2 cellular contexts compared by ENCODE assay signal in the genomic region with DNA sequence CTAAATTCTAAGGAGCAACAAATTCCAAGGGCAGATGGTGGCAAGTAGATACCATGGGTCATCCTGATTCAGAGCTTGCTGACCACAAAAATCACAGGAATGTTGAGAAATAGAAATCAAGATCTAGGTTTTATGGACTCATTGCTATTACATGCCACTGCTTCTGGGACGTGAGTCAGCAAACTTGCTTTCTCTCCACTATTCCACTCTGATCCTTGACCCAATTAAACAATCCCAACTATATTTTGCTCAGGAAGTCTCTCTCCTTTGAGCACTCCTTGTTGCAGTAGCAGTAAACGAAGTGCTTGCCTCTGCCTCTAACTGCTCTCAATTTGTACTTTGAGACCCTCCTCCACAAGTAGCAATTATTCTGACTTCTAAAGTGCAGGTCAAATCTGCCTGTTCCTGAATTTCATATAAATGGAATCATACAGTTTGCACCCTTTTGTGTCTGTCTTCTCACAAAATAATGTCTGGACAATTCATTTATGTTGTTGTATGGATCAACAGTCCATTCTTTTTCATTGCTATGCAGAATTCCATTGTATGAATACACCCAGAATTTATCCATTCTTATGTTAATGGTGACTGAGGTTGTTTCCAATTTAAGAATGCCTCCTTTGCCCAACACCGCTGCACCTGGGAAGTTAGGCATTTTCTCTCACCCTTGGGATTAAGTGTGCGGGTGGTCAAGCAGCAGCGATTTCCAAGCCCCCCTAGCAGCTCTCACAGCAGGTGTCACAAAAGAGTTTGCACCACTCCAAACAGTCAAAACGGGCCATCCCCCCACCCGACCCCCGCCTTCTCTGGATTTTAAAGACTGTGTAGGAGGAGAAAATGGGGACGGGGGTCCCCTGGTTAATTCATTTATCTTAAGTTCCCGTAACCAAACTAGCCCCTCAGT.
TF ChIP-seq lines count a peak whose summit lies in the region.

No MANE protein-coding gene starts in this region.

TF ChIP-seq in liver, 16 proteins besides CTCF, POLR2A, EP300 and RAD21 (continued from another document):
- TF ChIP-seq NR2F2 (IDR thresholded peaks at IDR 0.05) (no peak), GABPA (IDR thresholded peaks at IDR 0.05 in 1 of 2, conservative IDR thresholded peaks at IDR 0.05 in 1 of 2) (no peak), FOXA1 (IDR thresholded peaks at IDR 0.05) (no peak), EGR1 (IDR thresholded peaks at IDR 0.05; ENCODE audit: low read depth in 2 of 2) (no peak), TAF1 (conservative IDR thresholded peaks at IDR 0.05) (no peak), HNF4A (conservative IDR thresholded peaks at IDR 0.05) (no peak), SP1 (IDR thresholded peaks at IDR 0.05) (no peak), RXRA (IDR thresholded peaks at IDR 0.05) (no peak)
- TF ChIP-seq, protein P1, sequence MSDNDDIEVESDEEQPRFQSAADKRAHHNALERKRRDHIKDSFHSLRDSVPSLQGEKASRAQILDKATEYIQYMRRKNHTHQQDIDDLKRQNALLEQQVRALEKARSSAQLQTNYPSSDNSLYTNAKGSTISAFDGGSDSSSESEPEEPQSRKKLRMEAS (IDR thresholded peaks at IDR 0.05): no peak
- TF ChIP-seq, protein P2, sequence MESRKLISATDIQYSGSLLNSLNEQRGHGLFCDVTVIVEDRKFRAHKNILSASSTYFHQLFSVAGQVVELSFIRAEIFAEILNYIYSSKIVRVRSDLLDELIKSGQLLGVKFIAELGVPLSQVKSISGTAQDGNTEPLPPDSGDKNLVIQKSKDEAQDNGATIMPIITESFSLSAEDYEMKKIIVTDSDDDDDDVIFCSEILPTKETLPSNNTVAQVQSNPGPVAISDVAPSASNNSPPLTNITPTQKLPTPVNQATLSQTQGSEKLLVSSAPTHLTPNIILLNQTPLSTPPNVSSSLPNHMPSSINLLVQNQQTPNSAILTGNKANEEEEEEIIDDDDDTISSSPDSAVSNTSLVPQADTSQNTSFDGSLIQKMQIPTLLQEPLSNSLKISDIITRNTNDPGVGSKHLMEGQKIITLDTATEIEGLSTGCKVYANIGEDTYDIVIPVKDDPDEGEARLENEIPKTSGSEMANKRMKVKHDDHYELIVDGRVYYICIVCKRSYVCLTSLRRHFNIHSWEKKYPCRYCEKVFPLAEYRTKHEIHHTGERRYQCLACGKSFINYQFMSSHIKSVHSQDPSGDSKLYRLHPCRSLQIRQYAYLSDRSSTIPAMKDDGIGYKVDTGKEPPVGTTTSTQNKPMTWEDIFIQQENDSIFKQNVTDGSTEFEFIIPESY (IDR thresholded peaks at IDR 0.05): no peak
- TF ChIP-seq, protein P3, sequence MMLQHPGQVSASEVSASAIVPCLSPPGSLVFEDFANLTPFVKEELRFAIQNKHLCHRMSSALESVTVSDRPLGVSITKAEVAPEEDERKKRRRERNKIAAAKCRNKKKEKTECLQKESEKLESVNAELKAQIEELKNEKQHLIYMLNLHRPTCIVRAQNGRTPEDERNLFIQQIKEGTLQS (IDR thresholded peaks at IDR 0.05): no peak
- TF ChIP-seq, protein P4, sequence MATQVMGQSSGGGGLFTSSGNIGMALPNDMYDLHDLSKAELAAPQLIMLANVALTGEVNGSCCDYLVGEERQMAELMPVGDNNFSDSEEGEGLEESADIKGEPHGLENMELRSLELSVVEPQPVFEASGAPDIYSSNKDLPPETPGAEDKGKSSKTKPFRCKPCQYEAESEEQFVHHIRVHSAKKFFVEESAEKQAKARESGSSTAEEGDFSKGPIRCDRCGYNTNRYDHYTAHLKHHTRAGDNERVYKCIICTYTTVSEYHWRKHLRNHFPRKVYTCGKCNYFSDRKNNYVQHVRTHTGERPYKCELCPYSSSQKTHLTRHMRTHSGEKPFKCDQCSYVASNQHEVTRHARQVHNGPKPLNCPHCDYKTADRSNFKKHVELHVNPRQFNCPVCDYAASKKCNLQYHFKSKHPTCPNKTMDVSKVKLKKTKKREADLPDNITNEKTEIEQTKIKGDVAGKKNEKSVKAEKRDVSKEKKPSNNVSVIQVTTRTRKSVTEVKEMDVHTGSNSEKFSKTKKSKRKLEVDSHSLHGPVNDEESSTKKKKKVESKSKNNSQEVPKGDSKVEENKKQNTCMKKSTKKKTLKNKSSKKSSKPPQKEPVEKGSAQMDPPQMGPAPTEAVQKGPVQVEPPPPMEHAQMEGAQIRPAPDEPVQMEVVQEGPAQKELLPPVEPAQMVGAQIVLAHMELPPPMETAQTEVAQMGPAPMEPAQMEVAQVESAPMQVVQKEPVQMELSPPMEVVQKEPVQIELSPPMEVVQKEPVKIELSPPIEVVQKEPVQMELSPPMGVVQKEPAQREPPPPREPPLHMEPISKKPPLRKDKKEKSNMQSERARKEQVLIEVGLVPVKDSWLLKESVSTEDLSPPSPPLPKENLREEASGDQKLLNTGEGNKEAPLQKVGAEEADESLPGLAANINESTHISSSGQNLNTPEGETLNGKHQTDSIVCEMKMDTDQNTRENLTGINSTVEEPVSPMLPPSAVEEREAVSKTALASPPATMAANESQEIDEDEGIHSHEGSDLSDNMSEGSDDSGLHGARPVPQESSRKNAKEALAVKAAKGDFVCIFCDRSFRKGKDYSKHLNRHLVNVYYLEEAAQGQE (IDR thresholded peaks at IDR 0.05): no peak

TF ChIP-seq in K562, 482 proteins besides CTCF, POLR2A, EP300 and RAD21 (continues in another document):
- TF ChIP-seq, protein P5, sequence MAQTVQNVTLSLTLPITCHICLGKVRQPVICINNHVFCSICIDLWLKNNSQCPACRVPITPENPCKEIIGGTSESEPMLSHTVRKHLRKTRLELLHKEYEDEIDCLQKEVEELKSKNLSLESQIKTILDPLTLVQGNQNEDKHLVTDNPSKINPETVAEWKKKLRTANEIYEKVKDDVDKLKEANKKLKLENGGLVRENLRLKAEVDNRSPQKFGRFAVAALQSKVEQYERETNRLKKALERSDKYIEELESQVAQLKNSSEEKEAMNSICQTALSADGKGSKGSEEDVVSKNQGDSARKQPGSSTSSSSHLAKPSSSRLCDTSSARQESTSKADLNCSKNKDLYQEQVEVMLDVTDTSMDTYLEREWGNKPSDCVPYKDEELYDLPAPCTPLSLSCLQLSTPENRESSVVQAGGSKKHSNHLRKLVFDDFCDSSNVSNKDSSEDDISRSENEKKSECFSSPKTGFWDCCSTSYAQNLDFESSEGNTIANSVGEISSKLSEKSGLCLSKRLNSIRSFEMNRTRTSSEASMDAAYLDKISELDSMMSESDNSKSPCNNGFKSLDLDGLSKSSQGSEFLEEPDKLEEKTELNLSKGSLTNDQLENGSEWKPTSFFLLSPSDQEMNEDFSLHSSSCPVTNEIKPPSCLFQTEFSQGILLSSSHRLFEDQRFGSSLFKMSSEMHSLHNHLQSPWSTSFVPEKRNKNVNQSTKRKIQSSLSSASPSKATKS (CRISPR knock-in tag; IDR thresholded peaks at IDR 0.05): no peak
- TF ChIP-seq C11orf30 (IDR thresholded peaks at IDR 0.05; ENCODE audit: low read depth): peak; percentile 71
- no peak for TF ChIP-seq FOS (IDR thresholded peaks at IDR 0.05; ENCODE audit: extremely low read depth, insufficient read length)
- TF ChIP-seq, protein P6, sequence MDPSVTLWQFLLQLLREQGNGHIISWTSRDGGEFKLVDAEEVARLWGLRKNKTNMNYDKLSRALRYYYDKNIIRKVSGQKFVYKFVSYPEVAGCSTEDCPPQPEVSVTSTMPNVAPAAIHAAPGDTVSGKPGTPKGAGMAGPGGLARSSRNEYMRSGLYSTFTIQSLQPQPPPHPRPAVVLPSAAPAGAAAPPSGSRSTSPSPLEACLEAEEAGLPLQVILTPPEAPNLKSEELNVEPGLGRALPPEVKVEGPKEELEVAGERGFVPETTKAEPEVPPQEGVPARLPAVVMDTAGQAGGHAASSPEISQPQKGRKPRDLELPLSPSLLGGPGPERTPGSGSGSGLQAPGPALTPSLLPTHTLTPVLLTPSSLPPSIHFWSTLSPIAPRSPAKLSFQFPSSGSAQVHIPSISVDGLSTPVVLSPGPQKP (CRISPR knock-in tag; IDR thresholded peaks at IDR 0.05): no peak
- no peak for TF ChIP-seq SNIP1 (IDR thresholded peaks at IDR 0.05; ENCODE audit: low read depth)
- no peak for TF ChIP-seq RBBP5 (IDR thresholded peaks at IDR 0.05; ENCODE audit: borderline replicate concordance, insufficient read depth, low read length, poor library complexity, severe bottlenecking)
- TF ChIP-seq MCM3 (IDR thresholded peaks at IDR 0.05): no peak
- no peak for TF ChIP-seq SP1 (CRISPR knock-in tag; IDR thresholded peaks at IDR 0.05)
- TF ChIP-seq, protein P7, sequence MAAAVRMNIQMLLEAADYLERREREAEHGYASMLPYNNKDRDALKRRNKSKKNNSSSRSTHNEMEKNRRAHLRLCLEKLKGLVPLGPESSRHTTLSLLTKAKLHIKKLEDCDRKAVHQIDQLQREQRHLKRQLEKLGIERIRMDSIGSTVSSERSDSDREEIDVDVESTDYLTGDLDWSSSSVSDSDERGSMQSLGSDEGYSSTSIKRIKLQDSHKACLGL (CRISPR knock-in tag; IDR thresholded peaks at IDR 0.05; ENCODE audit: borderline replicate concordance, poor library complexity, severe bottlenecking): no peak
- TF ChIP-seq CBFB (CRISPR knock-in tag; IDR thresholded peaks at IDR 0.05): no peak
- no peak for TF ChIP-seq ZNF23 (CRISPR knock-in tag; IDR thresholded peaks at IDR 0.05)
- TF ChIP-seq ZNF165 (CRISPR knock-in tag; IDR thresholded peaks at IDR 0.05; ENCODE audit: borderline replicate concordance): no peak
- peak in 1 of 2 experiments; percentile 65; a peak in 1 of 4 replicates for TF ChIP-seq TEAD1 (CRISPR knock-in tag; IDR thresholded peaks at IDR 0.05)
- no peak for TF ChIP-seq STAT5B (CRISPR knock-in tag; IDR thresholded peaks at IDR 0.05)
- TF ChIP-seq, protein P8, sequence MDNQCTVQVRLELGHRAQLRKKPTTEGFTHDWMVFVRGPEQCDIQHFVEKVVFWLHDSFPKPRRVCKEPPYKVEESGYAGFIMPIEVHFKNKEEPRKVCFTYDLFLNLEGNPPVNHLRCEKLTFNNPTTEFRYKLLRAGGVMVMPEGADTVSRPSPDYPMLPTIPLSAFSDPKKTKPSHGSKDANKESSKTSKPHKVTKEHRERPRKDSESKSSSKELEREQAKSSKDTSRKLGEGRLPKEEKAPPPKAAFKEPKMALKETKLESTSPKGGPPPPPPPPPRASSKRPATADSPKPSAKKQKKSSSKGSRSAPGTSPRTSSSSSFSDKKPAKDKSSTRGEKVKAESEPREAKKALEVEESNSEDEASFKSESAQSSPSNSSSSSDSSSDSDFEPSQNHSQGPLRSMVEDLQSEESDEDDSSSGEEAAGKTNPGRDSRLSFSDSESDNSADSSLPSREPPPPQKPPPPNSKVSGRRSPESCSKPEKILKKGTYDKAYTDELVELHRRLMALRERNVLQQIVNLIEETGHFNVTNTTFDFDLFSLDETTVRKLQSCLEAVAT (IDR thresholded peaks at IDR 0.05): 0 out of 4 replicates have a peak, but pooled peaks of 1 of the 2 experiments have one; percentile 35
- no peak for TF ChIP-seq ZNF253 (CRISPR knock-in tag; conservative IDR thresholded peaks at IDR 0.05)
- no peak for TF ChIP-seq NR3C1 (CRISPR knock-in tag; IDR thresholded peaks at IDR 0.05)
- TF ChIP-seq, protein P9, sequence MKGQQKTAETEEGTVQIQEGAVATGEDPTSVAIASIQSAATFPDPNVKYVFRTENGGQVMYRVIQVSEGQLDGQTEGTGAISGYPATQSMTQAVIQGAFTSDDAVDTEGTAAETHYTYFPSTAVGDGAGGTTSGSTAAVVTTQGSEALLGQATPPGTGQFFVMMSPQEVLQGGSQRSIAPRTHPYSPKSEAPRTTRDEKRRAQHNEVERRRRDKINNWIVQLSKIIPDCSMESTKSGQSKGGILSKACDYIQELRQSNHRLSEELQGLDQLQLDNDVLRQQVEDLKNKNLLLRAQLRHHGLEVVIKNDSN (CRISPR knock-in tag; IDR thresholded peaks at IDR 0.05): no peak
- no peak for TF ChIP-seq ZNF174 (CRISPR knock-in tag; IDR thresholded peaks at IDR 0.05)
